In the genomic region with DNA sequence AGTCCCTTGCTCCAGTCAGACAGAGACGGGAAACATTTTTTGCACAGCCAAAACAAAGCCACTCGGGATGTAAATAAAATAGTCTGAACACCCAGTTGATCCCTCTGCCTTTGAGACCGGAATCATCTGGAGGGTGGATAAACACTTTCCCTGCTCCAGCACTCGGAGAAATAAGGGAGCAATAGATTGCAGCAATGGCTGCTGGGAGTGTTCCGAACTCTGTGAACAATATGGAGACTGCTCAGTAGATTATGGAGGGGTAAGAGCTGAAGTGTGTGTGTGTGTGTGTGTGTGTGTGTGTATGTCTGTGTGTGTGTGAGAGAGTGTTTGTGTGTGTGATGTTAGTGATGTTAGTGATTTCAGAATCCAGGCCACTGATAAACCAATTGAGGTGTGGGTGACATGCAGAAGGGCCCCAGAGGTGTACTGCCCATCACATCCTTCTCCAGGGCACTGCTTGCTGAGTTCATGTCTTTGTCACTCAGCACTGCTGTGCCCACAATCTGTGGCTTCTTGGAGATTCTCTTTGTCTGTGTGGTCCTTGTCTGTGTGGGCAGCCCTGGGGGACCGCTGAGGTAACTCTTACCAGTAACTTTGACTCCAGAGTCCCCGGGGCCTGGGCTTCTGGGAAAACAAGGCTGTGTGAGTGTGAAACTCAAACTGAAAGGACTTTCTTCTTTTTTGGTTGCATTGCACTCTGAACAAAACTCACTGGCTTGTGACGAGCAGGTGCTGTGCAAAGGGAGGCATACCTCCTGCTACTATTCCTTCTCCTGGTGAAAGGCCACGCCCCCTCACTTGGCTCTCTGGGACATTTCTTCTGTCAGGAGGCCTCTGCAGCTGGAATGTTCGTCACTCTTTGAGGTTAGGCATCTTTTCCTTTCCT, we compare ENCODE assay signal across 10 cellular contexts. TPM values are rescaled to one million over a fixed set of nuclear protein-coding genes. Genes with fewer than 3 reads are reported as not detected.
DNase-seq lines count a peak whose midpoint lies in the region; ATAC-seq and TF ChIP-seq lines count a peak whose summit lies in the region.
"Had no signal": no experiment of that assay in that cellular context is flagged by ENCODE, and none has a peak within 500 bp of the region (broad histone marks: within the 10 kb centered on the region; RNA-seq: fewer than 3 reads in every experiment).

No MANE protein-coding gene starts in this region.

- H3K36me3 ChIP-seq in trophoblast cell (ENCODE audit: control insufficient read depth in 1 of 2, insufficient read depth in 2 of 2, low read length in 2 of 2): no peaks in the 10 kb centered on the region
- H3K36me3 ChIP-seq: colonic mucosa had no signal

- no peak overlapping the region for H3K18ac ChIP-seq in trophoblast cell (ENCODE audit: low read length)

- ATAC-seq in activated CD4-positive, alpha-beta T cell treated with anti-CD3 and anti-CD28 coated beads for 36 hours: peak; percentile 68
- ATAC-seq in GM21723 (IDR thresholded peaks at IDR 0.05; ENCODE audit: unreplicated experiment): peak; percentile 69
- ATAC-seq in HG03571 (IDR thresholded peaks at IDR 0.05; ENCODE audit: unreplicated experiment): peak; percentile 70
- ATAC-seq: left colon had no signal

- peak; percentile 85 for DNase-seq in activated CD4-positive, alpha-beta T cell treated with anti-CD3 and anti-CD28 coated beads for 36 hours
- DNase-seq in activated CD4-positive, alpha-beta T cell treated with anti-CD3 and anti-CD28 coated beads, Interleukin-2, amount 50 U/mL, for 4 hours: no peak
- DNase-seq in NCI-H2029 (lab: John Stamatoyannopoulos, UW) (no peak), NCI-H2171 treated with DMSO at 0.1 percent for 48 hours (lab: John Stamatoyannopoulos, UW) (no peak), trophoblast cell (no peak)
- DNase-seq: colonic mucosa had no signal

- intact Hi-C loops in activated CD4-positive, alpha-beta T cell treated with anti-CD3 and anti-CD28 coated beads for 36 hours (cut with DNase I, micrococcal nuclease): loop anchor here (1.0 kb wide), 2 partner anchors 10 to 13 kb away; no protein-coding TSS in a partner anchor

- peaks cover 4% of the 10 kb centered on the region for H3K36me3 Mint-ChIP-seq in activated CD4-positive, alpha-beta T cell treated with anti-CD3 and anti-CD28 coated beads for 36 hours (ENCODE audit: low read depth)
- H3K36me3 Mint-ChIP-seq in nephron (ENCODE audit: low read depth): no peaks in the 10 kb centered on the region

- H4K8ac ChIP-seq in trophoblast cell (ENCODE audit: low read depth, low read length): no peak overlapping the region

- H3K4ac ChIP-seq in trophoblast cell (ENCODE audit: low read depth, low read length): no peak overlapping the region

- no peaks in the 10 kb centered on the region for H3K4me1 ChIP-seq in trophoblast cell (ENCODE audit: control insufficient read depth in 1 of 2, insufficient read depth in 2 of 2, low read length in 2 of 2)
- H3K4me1 ChIP-seq: colonic mucosa had no signal

- no peaks in the 10 kb centered on the region for H3K27me3 ChIP-seq in trophoblast cell (ENCODE audit: insufficient read depth, low read length)
- H3K27me3 ChIP-seq: colonic mucosa had no signal

- POLR2A ChIA-PET in activated CD4-positive, alpha-beta T cell treated with anti-CD3 and anti-CD28 coated beads for 36 hours (lab: Charles Lee): no interaction called here

- no peak overlapping the region for H3K14ac ChIP-seq in trophoblast cell (ENCODE audit: low read length)

- no peaks in the 10 kb centered on the region for H3K9me3 ChIP-seq in trophoblast cell (ENCODE audit: insufficient read depth, low read depth, low read length)
- H3K9me3 ChIP-seq: colonic mucosa had no signal

- H3K79me1 ChIP-seq in trophoblast cell (ENCODE audit: low read length): no peaks in the 10 kb centered on the region

- no peak overlapping the region for H2BK120ac ChIP-seq in trophoblast cell (ENCODE audit: insufficient read depth, low read length, poor library complexity)

- H2BK12ac ChIP-seq in trophoblast cell (ENCODE audit: low read length): no peak overlapping the region

- no peak overlapping the region for H2BK5ac ChIP-seq in trophoblast cell (ENCODE audit: low read depth, low read length, poor library complexity)

- CTCF ChIA-PET in activated CD4-positive, alpha-beta T cell treated with anti-CD3 and anti-CD28 coated beads for 36 hours (lab: Charles Lee): interaction anchor here (0.9 to 5.5 kb wide), 4 partner anchors 8 to 19 kb away, joined by 3 to 59 read pairs (median 26); no protein-coding TSS in a partner anchor

- H4K91ac ChIP-seq in trophoblast cell (ENCODE audit: low read depth, low read length): no peak overlapping the region

- H3K27me3 Mint-ChIP-seq in activated CD4-positive, alpha-beta T cell treated with anti-CD3 and anti-CD28 coated beads for 36 hours: no peaks in the 10 kb centered on the region
- H3K27me3 Mint-ChIP-seq in nephron (ENCODE audit: low read depth): peaks cover 17% of the 10 kb centered on the region

- peak overlapping the region; percentile 71 for H3K27ac Mint-ChIP-seq in activated CD4-positive, alpha-beta T cell treated with anti-CD3 and anti-CD28 coated beads for 36 hours
- H3K27ac Mint-ChIP-seq in nephron: peak overlapping the region in 2 of 3 experiments; percentile 8 to 10

- H4K12ac ChIP-seq in trophoblast cell (ENCODE audit: low read depth, low read length): no peak overlapping the region

- H3K23ac ChIP-seq in trophoblast cell (ENCODE audit: low read length): no peak overlapping the region

- H3K4me3 Mint-ChIP-seq in activated CD4-positive, alpha-beta T cell treated with anti-CD3 and anti-CD28 coated beads for 36 hours: peak overlapping the region; percentile 55
- peak overlapping the region in 2 of 3 experiments; percentile 4 to 6 for H3K4me3 Mint-ChIP-seq in nephron

- no peak overlapping the region for H3K9ac ChIP-seq in trophoblast cell (ENCODE audit: low read length)

- peaks cover 60% of the 10 kb centered on the region for H3K4me1 Mint-ChIP-seq in activated CD4-positive, alpha-beta T cell treated with anti-CD3 and anti-CD28 coated beads for 36 hours
- peaks cover 10% of the 10 kb centered on the region for H3K4me1 Mint-ChIP-seq in nephron

- no peak for TF ChIP-seq CTCF in nephron (IDR thresholded peaks at IDR 0.05; ENCODE audit: unreplicated experiment in 3 of 3)

- no peak overlapping the region for H3K27ac ChIP-seq in trophoblast cell (ENCODE audit: low read depth, low read length)
- H3K27ac ChIP-seq: colonic mucosa had no signal

- no CpG with 5 or more reads among the region's 10 CpGs for WGBS in trophoblast cell (ENCODE audit: extremely low coverage, insufficient coverage, insufficient read length)

- no peak overlapping the region for H3K4me2 ChIP-seq in trophoblast cell (ENCODE audit: low read length)

- H3K9me3 Mint-ChIP-seq in activated CD4-positive, alpha-beta T cell treated with anti-CD3 and anti-CD28 coated beads for 36 hours (ENCODE audit: low read depth): peaks cover 6% of the 10 kb centered on the region
- no peaks in the 10 kb centered on the region for H3K9me3 Mint-ChIP-seq in nephron

- H2AK5ac ChIP-seq in trophoblast cell (ENCODE audit: low read length): no peak overlapping the region

- no peak overlapping the region for H3K4me3 ChIP-seq in trophoblast cell (ENCODE audit: low read depth, low read length)
- H3K4me3 ChIP-seq: colonic mucosa had no signal

- H2AFZ ChIP-seq in trophoblast cell (ENCODE audit: insufficient read depth, low read length, poor library complexity): no peak overlapping the region

- H3K79me2 ChIP-seq in trophoblast cell (ENCODE audit: control insufficient read depth, insufficient read depth, low read length, poor library complexity): no peaks in the 10 kb centered on the region

RNA-seq across cellular contexts. Expression of gene CRYGS, which starts 23.0 kb away (rescaled TPM):
- 1 to 10 TPM; 1.6 to 1.7 TPM for total RNA-seq in activated CD4-positive, alpha-beta T cell treated with anti-CD3 and anti-CD28 coated beads for 36 hours
- 0.55 and 0.56 TPM in 2 replicates for polyA plus RNA-seq in trophoblast cell (2013)

RNA-seq across cellular contexts. Expression of gene TBCCD1, which starts 45.9 kb away (rescaled TPM):
- 10 to 100 TPM; 10.5 to 11.4 TPM for total RNA-seq in activated CD4-positive, alpha-beta T cell treated with anti-CD3 and anti-CD28 coated beads for 36 hours
- polyA plus RNA-seq in trophoblast cell (2013): 7.3 and 7.6 TPM in 2 replicates

RNA-seq across cellular contexts. Expression of gene DNAJB11, which starts 49.3 kb away (rescaled TPM):
- 10 to 100 TPM; 30.9 to 36.6 TPM for total RNA-seq in activated CD4-positive, alpha-beta T cell treated with anti-CD3 and anti-CD28 coated beads for 36 hours
- polyA plus RNA-seq in trophoblast cell (2013): 116 and 119 TPM in 2 replicates
